Comparison of ENCODE assay signal across 8 cellular contexts in genomic region chr1:27348861-27349783, GRCh38. TPM values are rescaled to one million over a fixed set of nuclear protein-coding genes. Genes with fewer than 3 reads are reported as not detected.
DNase-seq lines count a peak whose midpoint lies in the region; ATAC-seq, FAIRE-seq and TF ChIP-seq lines count a peak whose summit lies in the region.

No MANE protein-coding gene starts in this region.

- H3K27me3 ChIP-seq in MM.1S (replicated peaks; ENCODE audit: insufficient read depth, low read length) (no peaks in the 10 kb centered on the region), neuronal stem cell (ENCODE audit: control insufficient read depth in 3 of 3, insufficient read depth in 3 of 3, low read depth in 1 of 3, low read length in 3 of 3) (peaks cover 0 to 14% (median 5%) of the 10 kb centered on the region in 3 experiments)

- H3K9me3 ChIP-seq in MM.1S (replicated peaks; ENCODE audit: insufficient read depth, low read length) (no peaks in the 10 kb centered on the region), neuronal stem cell (replicated peaks in 1 of 2; ENCODE audit: control insufficient read depth in 2 of 2, insufficient read depth in 1 of 2, low read depth in 1 of 2, low read length in 2 of 2) (peaks cover 0 to 4% of the 10 kb centered on the region in 2 donors)

- H3K27ac Mint-ChIP-seq in activated CD4-positive, alpha-beta memory T cell treated with anti-CD3 and anti-CD28 coated beads, Interleukin-2, amount 10 ng/mL, durations not matched to agents 7 days and 5 days, result no peak overlapping the region

- H3K27me3 Mint-ChIP-seq in activated CD4-positive, alpha-beta memory T cell treated with anti-CD3 and anti-CD28 coated beads, Interleukin-2, amount 10 ng/mL, durations not matched to agents 7 days and 5 days, result no peaks in the 10 kb centered on the region

- peak overlapping the region; percentile 42 for H3K14ac ChIP-seq in neuronal stem cell (ENCODE audit: low read length)

- no CpG with 5 or more reads among the region's 51 CpGs for WGBS in neuronal stem cell (ENCODE audit: extremely low coverage in 2 of 2, insufficient read length in 2 of 2, insufficient replicate concordance in 1 of 2), 2 donors

- no peak for FAIRE-seq in D721Med (lab: Jason Lieb, UNC)

- peaks cover 34% of the 10 kb centered on the region for H3K36me3 Mint-ChIP-seq in activated CD4-positive, alpha-beta memory T cell treated with anti-CD3 and anti-CD28 coated beads, Interleukin-2, amount 10 ng/mL, durations not matched to agents 7 days and 5 days (ENCODE audit: low read depth)

- no peaks in the 10 kb centered on the region for H3F3A ChIP-seq in MM.1S (ENCODE audit: insufficient read depth, low read length)

- H3K27ac ChIP-seq in MM.1S (ENCODE audit: low read length) (no peak overlapping the region), neuronal stem cell (replicated peaks; ENCODE audit: low read length) (no peak overlapping the region)

- H2AFZ ChIP-seq in MM.1S (ENCODE audit: low read length) (peak overlapping the region; percentile 97), neuronal stem cell (ENCODE audit: low read length) (peak overlapping the region; percentile 91)

- no peaks in the 10 kb centered on the region for H4K20me1 ChIP-seq in MM.1S (ENCODE audit: insufficient read depth, low read length)

- H3K9ac ChIP-seq in MM.1S (ENCODE audit: low read length) (peak overlapping the region; percentile 58; the same call in 1 of the 2 replicates), neuronal stem cell (ENCODE audit: low read depth, low read length, poor library complexity) (peak overlapping the region; percentile 85)

- no peak overlapping the region for H4K91ac ChIP-seq in neuronal stem cell (ENCODE audit: low read depth, low read length, poor library complexity)

- H3K4me1 ChIP-seq in MM.1S (ENCODE audit: low read length) (no peaks in the 10 kb centered on the region), neuronal stem cell (ENCODE audit: control insufficient read depth in 2 of 2, insufficient read depth in 1 of 2, low read depth in 1 of 2, low read length in 2 of 2) (peaks cover 12 to 19% of the 10 kb centered on the region in 2 donors)

- no peaks in the 10 kb centered on the region for H3K79me2 ChIP-seq in MM.1S (ENCODE audit: low read length)

- H3K4me3 ChIP-seq in MM.1S (ENCODE audit: low read length) (peak overlapping the region; percentile 65), fibroblast of the aortic adventitia (ENCODE audit: low read depth, low read length) (peak overlapping the region; percentile 45), neuronal stem cell (ENCODE audit: low read length in 2 of 2) (peak overlapping the region; percentile 25 to 78)

- H2BK120ac ChIP-seq in neuronal stem cell (ENCODE audit: low read depth, low read length), result peak overlapping the region; percentile 13

- H2BK12ac ChIP-seq in neuronal stem cell (ENCODE audit: low read length), result no peak overlapping the region

- CTCF ChIA-PET in activated CD4-positive, alpha-beta memory T cell treated with anti-CD3 and anti-CD28 coated beads, Interleukin-2, amount 10 ng/mL, durations not matched to agents 7 days and 5 days (lab: Charles Lee), result interaction anchor here (0.7 to 1.5 kb wide), 5 partner anchors 8 to 53 kb away, joined by 3 to 9 read pairs (median 3); no protein-coding TSS in a partner anchor

- peak overlapping the region; percentile 53 for H2BK15ac ChIP-seq in neuronal stem cell (ENCODE audit: low read length)

- peak overlapping the region; percentile 91 for H3K4me2 ChIP-seq in MM.1S (ENCODE audit: low read depth, low read length)
- H3K4me2 ChIP-seq in neuronal stem cell (ENCODE audit: insufficient read depth, low read length, poor library complexity, severe bottlenecking), result peak overlapping the region; percentile 75

- H3K9me3 Mint-ChIP-seq in activated CD4-positive, alpha-beta memory T cell treated with anti-CD3 and anti-CD28 coated beads, Interleukin-2, amount 10 ng/mL, durations not matched to agents 7 days and 5 days, result no peaks in the 10 kb centered on the region

- no peak overlapping the region for H4K8ac ChIP-seq in neuronal stem cell (ENCODE audit: low read depth, low read length)

- peak overlapping the region; percentile 44 for H3K4me3 Mint-ChIP-seq in activated CD4-positive, alpha-beta memory T cell treated with anti-CD3 and anti-CD28 coated beads, Interleukin-2, amount 10 ng/mL, durations not matched to agents 7 days and 5 days

- peak overlapping the region; percentile 29 for H3K23ac ChIP-seq in neuronal stem cell (ENCODE audit: low read depth, low read length, poor library complexity)

- peaks cover 1% of the 10 kb centered on the region for H3K79me1 ChIP-seq in neuronal stem cell (ENCODE audit: low read depth, low read length)

- no peak for TF ChIP-seq CTCF in MM.1S (IDR thresholded peaks at IDR 0.05; ENCODE audit: low read length)
- no peak for TF ChIP-seq CTCF in fibroblast of the aortic adventitia (IDR thresholded peaks at IDR 0.05; ENCODE audit: insufficient read depth, low read length)
- TF ChIP-seq CTCF in D721Med (IDR thresholded peaks at IDR 0.05; ENCODE audit: insufficient read depth, missing control alignments), result no peak

- H3K18ac ChIP-seq in neuronal stem cell (ENCODE audit: low read length), result peak overlapping the region; percentile 89

- peak overlapping the region; percentile 42 for H2BK5ac ChIP-seq in neuronal stem cell (ENCODE audit: low read length)

- peak overlapping the region; percentile 93 for H2AK5ac ChIP-seq in neuronal stem cell (ENCODE audit: low read depth, low read length)

- DNase-seq in D341Med (ENCODE audit: low spot score), result peak; percentile 84
- peak; percentile 60 for DNase-seq in MM.1S
- DNase-seq in activated CD4-positive, alpha-beta memory T cell treated with anti-CD3 and anti-CD28 coated beads, Interleukin-2, amount 10 ng/mL, durations not matched to agents 7 days and 5 days, result peak; percentile 32
- no peak for DNase-seq in fibroblast of the aortic adventitia (ENCODE audit: low read depth)
- peak; percentile 56 for DNase-seq in neuronal stem cell (ENCODE audit: low spot score)
- DNase-seq in mesenteric fat pad (ENCODE audit: low spot score), result no peak
- DNase-seq in D721Med (ENCODE audit: insufficient read length, low spot score), result no peak

- no peak overlapping the region for H3K4ac ChIP-seq in neuronal stem cell (ENCODE audit: low read length)

- POLR2A ChIA-PET in activated CD4-positive, alpha-beta memory T cell treated with anti-CD3 and anti-CD28 coated beads, Interleukin-2, amount 10 ng/mL, durations not matched to agents 7 days and 5 days (lab: Charles Lee), result interaction anchor here (1.7 kb wide), 1 partner anchor 9 kb away, joined by 7 read pairs; no protein-coding TSS in a partner anchor

- H3K36me3 ChIP-seq in MM.1S (replicated peaks; ENCODE audit: insufficient read depth, low read length), result no peaks in the 10 kb centered on the region
- H3K36me3 ChIP-seq in neuronal stem cell (replicated peaks in 1 of 2; ENCODE audit: control insufficient read depth in 2 of 2, insufficient read depth in 2 of 2, low read length in 2 of 2), result peaks cover 3 to 5% of the 10 kb centered on the region in 2 donors

- H3K9me2 ChIP-seq in MM.1S (replicated peaks; ENCODE audit: insufficient read depth, low read length), result no peaks in the 10 kb centered on the region

- no peak for ATAC-seq in HG02852 (IDR thresholded peaks at IDR 0.05; ENCODE audit: unreplicated experiment)

- H3K4me1 Mint-ChIP-seq in activated CD4-positive, alpha-beta memory T cell treated with anti-CD3 and anti-CD28 coated beads, Interleukin-2, amount 10 ng/mL, durations not matched to agents 7 days and 5 days, result peaks cover 24% of the 10 kb centered on the region

RNA-seq across cellular contexts. Expression of gene SYTL1, which starts 7.3 kb away (rescaled TPM):
- 100 to 1,000 TPM; 124 to 136 TPM for total RNA-seq in activated CD4-positive, alpha-beta memory T cell treated with anti-CD3 and anti-CD28 coated beads, Interleukin-2, amount 10 ng/mL, durations not matched to agents 7 days and 5 days
- total RNA-seq in fibroblast of the aortic adventitia (ENCODE audit: low replicate concordance), result 0.09 TPM in 1 of 2 replicates, not detected in the other
- polyA plus RNA-seq in neuronal stem cell (2013, experiment 1 of 2), result 8.5 TPM
- 8.0 TPM for polyA plus RNA-seq in neuronal stem cell (2013, experiment 2 of 2)
- 1.9 TPM for total RNA-seq in mesenteric fat pad

RNA-seq across cellular contexts. Expression of gene MAP3K6, which starts 17.6 kb away (rescaled TPM):
- 10 to 100 TPM; 10.5 to 11.1 TPM for total RNA-seq in activated CD4-positive, alpha-beta memory T cell treated with anti-CD3 and anti-CD28 coated beads, Interleukin-2, amount 10 ng/mL, durations not matched to agents 7 days and 5 days
- total RNA-seq in fibroblast of the aortic adventitia (ENCODE audit: low replicate concordance), result 13.0 and 18.2 TPM in 2 replicates
- 8.4 TPM for polyA plus RNA-seq in neuronal stem cell (2013, experiment 1 of 2)
- 8.3 TPM for polyA plus RNA-seq in neuronal stem cell (2013, experiment 2 of 2)
- 95.0 TPM for total RNA-seq in mesenteric fat pad

RNA-seq across cellular contexts. Expression of gene FCN3, which starts 25.5 kb away (rescaled TPM):
- not detected for total RNA-seq in activated CD4-positive, alpha-beta memory T cell treated with anti-CD3 and anti-CD28 coated beads, Interleukin-2, amount 10 ng/mL, durations not matched to agents 7 days and 5 days
- total RNA-seq in fibroblast of the aortic adventitia (ENCODE audit: low replicate concordance) (not detected in 2 replicates), mesenteric fat pad (51.9 TPM)
- not detected for polyA plus RNA-seq in neuronal stem cell (2013, experiment 1 of 2)
- not detected for polyA plus RNA-seq in neuronal stem cell (2013, experiment 2 of 2)

RNA-seq across cellular contexts. Expression of gene TMEM222, which starts 27.2 kb away (rescaled TPM):
- 10 to 100 TPM; 33.7 to 35.7 TPM for total RNA-seq in activated CD4-positive, alpha-beta memory T cell treated with anti-CD3 and anti-CD28 coated beads, Interleukin-2, amount 10 ng/mL, durations not matched to agents 7 days and 5 days
- total RNA-seq in fibroblast of the aortic adventitia (ENCODE audit: low replicate concordance), result 19.0 and 31.4 TPM in 2 replicates
- 23.9 TPM for polyA plus RNA-seq in neuronal stem cell (2013, experiment 1 of 2)
- polyA plus RNA-seq in neuronal stem cell (2013, experiment 2 of 2), result 22.3 TPM
- 39.2 TPM for total RNA-seq in mesenteric fat pad

RNA-seq across cellular contexts. Expression of gene CD164L2, which starts 34.0 kb away (rescaled TPM):
- not detected for total RNA-seq in activated CD4-positive, alpha-beta memory T cell treated with anti-CD3 and anti-CD28 coated beads, Interleukin-2, amount 10 ng/mL, durations not matched to agents 7 days and 5 days
- not detected in 2 replicates for total RNA-seq in fibroblast of the aortic adventitia (ENCODE audit: low replicate concordance)
- 0.07 TPM for polyA plus RNA-seq in neuronal stem cell (2013, experiment 1 of 2)
- 0.10 TPM for polyA plus RNA-seq in neuronal stem cell (2013, experiment 2 of 2)
- not detected for total RNA-seq in mesenteric fat pad

Comparison
In these comparisons a context has a peak if more than half of its experiments do, and no peak if none do; other contexts are left out.
1. DNase-seq: peak in D341Med (single experiment), MM.1S (single experiment), activated CD4-positive, alpha-beta memory T cell treated with anti-CD3 and anti-CD28 coated beads, Interleukin-2, amount 10 ng/mL, durations not matched to agents 7 days and 5 days (single experiment) and neuronal stem cell (single experiment); none in fibroblast of the aortic adventitia (single experiment), mesenteric fat pad (single experiment) and D721Med (single experiment).
2. RNA of gene SYTL1, which starts 7.3 kb away (total RNA-seq): 124 to 136 TPM in activated CD4-positive, alpha-beta memory T cell treated with anti-CD3 and anti-CD28 coated beads, Interleukin-2, amount 10 ng/mL, durations not matched to agents 7 days and 5 days; 1.9 TPM in mesenteric fat pad (single experiment) and 0.09 TPM in fibroblast of the aortic adventitia; every median in the first group is over 10 times any median in the second.
3. RNA of gene FCN3, which starts 25.5 kb away (total RNA-seq): 51.9 TPM in mesenteric fat pad (single experiment); not detected in activated CD4-positive, alpha-beta memory T cell treated with anti-CD3 and anti-CD28 coated beads, Interleukin-2, amount 10 ng/mL, durations not matched to agents 7 days and 5 days and not detected in fibroblast of the aortic adventitia; every median in the first group is over 10 times any median in the second.
4. Peak in every context shown above with its lines, with median percentiles within 50 percentile points of each other: H3K4me3 ChIP-seq.